Comparison of ENCODE assay signal across 21 cellular contexts in the genomic region with DNA sequence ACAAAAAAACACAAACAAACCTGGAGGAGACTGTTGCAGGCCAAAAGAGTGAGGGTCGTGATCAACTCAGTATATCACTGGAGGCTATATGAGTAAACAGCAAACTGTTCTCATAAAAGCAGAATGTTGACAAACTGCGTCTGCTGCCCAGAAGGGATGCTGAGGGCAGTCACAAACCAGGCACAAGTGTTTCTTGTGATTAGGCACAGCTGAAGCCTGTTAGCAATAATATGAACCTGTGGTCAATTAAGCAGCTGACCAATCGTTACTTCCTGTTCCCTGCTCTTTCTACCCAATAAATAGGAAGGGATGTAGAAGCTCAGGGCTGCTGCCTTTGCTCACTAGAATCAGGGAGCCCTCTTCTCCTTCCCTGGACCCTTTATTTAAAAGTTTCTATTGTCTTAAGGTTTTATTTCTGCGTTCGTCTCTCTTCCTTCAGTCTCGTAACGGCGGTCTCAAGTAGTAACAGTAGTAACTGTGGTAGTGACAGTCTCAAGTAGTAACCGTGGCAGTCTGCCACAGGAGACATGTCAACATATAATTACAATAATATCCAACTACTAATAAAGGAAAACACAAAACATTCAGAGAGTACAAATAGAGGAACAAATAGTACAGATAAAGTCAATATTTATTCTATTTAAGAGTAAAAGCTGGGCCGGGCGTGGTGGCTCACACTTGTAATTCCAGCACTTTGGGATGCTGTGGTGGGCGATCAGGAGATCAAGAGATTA.
"Had no signal": no experiment of that assay in that cellular context is flagged by ENCODE, and none has a peak within 500 bp of the region (broad histone marks: within the 10 kb centered on the region; RNA-seq: fewer than 3 reads in every experiment).

No MANE protein-coding gene starts in this region.

- ATAC-seq: gastrocnemius medialis; left ventricle myocardium superior; naive thymus-derived CD8-positive, alpha-beta T cell; pancreas; right cardiac atrium; stimulated activated naive CD8-positive, alpha-beta T cell treated with anti-CD3 and anti-CD28 coated beads, Interleukin-15, amount 100 ng/mL, for 72 hours; WTC11 had no signal

- H3K27ac ChIP-seq: adrenal gland, ascending aorta, brain microvascular endothelial cell, gastrocnemius medialis, neutrophil, pancreas, skin epidermis, suprapubic skin, transverse colon had no signal

- DNase-seq: activated naive CD4-positive, alpha-beta T cell; activated T-cell treated with anti-CD3 and anti-CD28 coated beads, Interleukin-2, amount 50 U/mL, for 24 hours; adrenal gland; brain microvascular endothelial cell; caudate nucleus; effector CD4-positive, alpha-beta T cell; gastrocnemius medialis; hippocampal formation; left ventricle myocardium superior; mammary epithelial cell; naive thymus-derived CD8-positive, alpha-beta T cell; pancreas; right cardiac atrium; stimulated activated CD4-positive, alpha-beta T cell treated with anti-CD3 and anti-CD28 coated beads, Interleukin-1b, Interleukin-23, amount 100 ng/mL, for 48 hours; stimulated activated naive CD8-positive, alpha-beta T cell treated with anti-CD3 and anti-CD28 coated beads, Interleukin-15, amount 100 ng/mL, for 72 hours; transverse colon had no signal
